In the genomic region with DNA sequence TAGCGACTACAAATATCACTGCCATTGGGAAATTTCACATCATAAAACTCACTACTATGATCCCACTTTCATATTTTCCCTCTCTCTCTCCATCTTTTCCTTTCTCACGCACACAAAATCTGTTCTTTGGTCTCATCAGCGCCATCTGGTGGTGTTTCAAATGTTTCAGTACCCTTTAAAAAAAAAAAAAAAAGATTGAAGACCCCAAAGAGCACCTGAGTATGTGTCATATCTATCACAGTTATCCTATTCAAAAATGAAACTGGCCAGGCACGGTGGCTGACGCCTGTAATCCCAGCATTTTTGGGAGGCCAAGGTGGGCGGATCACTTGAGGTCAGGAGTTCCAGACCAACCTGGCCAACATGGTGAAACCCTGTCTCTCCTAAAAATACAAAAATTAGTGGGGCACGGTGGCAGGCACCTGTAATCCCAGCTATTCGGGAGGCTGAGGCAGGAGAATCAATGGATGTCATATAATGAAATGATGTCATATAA, we compare ENCODE assay signal across 8 cellular contexts.
DNase-seq lines count a peak whose midpoint lies in the region; ATAC-seq and TF ChIP-seq lines count a peak whose summit lies in the region.

No MANE protein-coding gene starts in this region.

- ATAC-seq in stimulated activated memory B cell treated with anti-CD40 and anti-IgM and Interleukin-4, amounts not matched to agents 10 μg/mL and 1 μg/mL and 100 μg/mL, for 72 hours, result no peak
- no peak for ATAC-seq in GM21526 (IDR thresholded peaks at IDR 0.05; ENCODE audit: low FRiP score, unreplicated experiment)

- H3K27ac ChIP-seq in VCaP, result no peak overlapping the region

- peak overlapping the region; percentile 1 for H3K27ac Mint-ChIP-seq in chondrocyte (ENCODE audit: unreplicated experiment)
- H3K27ac Mint-ChIP-seq in stimulated activated memory B cell treated with anti-CD40 and anti-IgM and Interleukin-4, amounts not matched to agents 10 μg/mL and 1 μg/mL and 100 μg/mL, for 72 hours, result peak overlapping the region; percentile 46

- no peaks in the 10 kb centered on the region for H3K9me3 Mint-ChIP-seq in chondrocyte (ENCODE audit: low read depth)
- H3K9me3 Mint-ChIP-seq in stimulated activated memory B cell treated with anti-CD40 and anti-IgM and Interleukin-4, amounts not matched to agents 10 μg/mL and 1 μg/mL and 100 μg/mL, for 72 hours, result no peaks in the 10 kb centered on the region

- H3K36me3 Mint-ChIP-seq in chondrocyte (ENCODE audit: low read depth), result no peaks in the 10 kb centered on the region
- H3K36me3 Mint-ChIP-seq in stimulated activated memory B cell treated with anti-CD40 and anti-IgM and Interleukin-4, amounts not matched to agents 10 μg/mL and 1 μg/mL and 100 μg/mL, for 72 hours, result no peaks in the 10 kb centered on the region

- DNase-seq in activated effector memory CD4-positive, alpha-beta T cell treated with anti-CD3 and anti-CD28 coated beads, Interleukin-2, amount 50 U/mL, for 16 hours, result peak; percentile 66
- DNase-seq in activated effector memory CD4-positive, alpha-beta T cell treated with Interleukin-2 at 50 U/mL for 16 hours, result no peak
- DNase-seq in NCI-H187 treated with DMSO at 0.1 percent for 48 hours (lab: John Stamatoyannopoulos, UW), result peak; percentile 10
- no peak for DNase-seq in chondrocyte (ENCODE audit: low spot score)
- DNase-seq in lung microvascular endothelial cell (ENCODE audit: low read depth in 2 of 2), result peak; percentile 59 to 82

- peak; percentile 80 for TF ChIP-seq CTCF in VCaP (conservative IDR thresholded peaks at IDR 0.05)
- peak; percentile 97 for TF ChIP-seq CTCF in chondrocyte (IDR thresholded peaks at IDR 0.05)

- peaks cover 16% of the 10 kb centered on the region for H3K4me1 Mint-ChIP-seq in chondrocyte (ENCODE audit: low read depth)
- H3K4me1 Mint-ChIP-seq in stimulated activated memory B cell treated with anti-CD40 and anti-IgM and Interleukin-4, amounts not matched to agents 10 μg/mL and 1 μg/mL and 100 μg/mL, for 72 hours, result peaks cover 25% of the 10 kb centered on the region

- peaks cover 27% of the 10 kb centered on the region for H3K27me3 Mint-ChIP-seq in chondrocyte (ENCODE audit: low read depth)
- H3K27me3 Mint-ChIP-seq in stimulated activated memory B cell treated with anti-CD40 and anti-IgM and Interleukin-4, amounts not matched to agents 10 μg/mL and 1 μg/mL and 100 μg/mL, for 72 hours, result no peaks in the 10 kb centered on the region

- no peak overlapping the region for H3K4me3 Mint-ChIP-seq in chondrocyte (ENCODE audit: unreplicated experiment)
- H3K4me3 Mint-ChIP-seq in stimulated activated memory B cell treated with anti-CD40 and anti-IgM and Interleukin-4, amounts not matched to agents 10 μg/mL and 1 μg/mL and 100 μg/mL, for 72 hours, result no peak overlapping the region

Comparison
In these comparisons a context has a peak if more than half of its experiments do, and no peak if none do; other contexts are left out.
1. DNase-seq: peak in activated effector memory CD4-positive, alpha-beta T cell treated with anti-CD3 and anti-CD28 coated beads, Interleukin-2, amount 50 U/mL, for 16 hours (single experiment), NCI-H187 treated with DMSO at 0.1 percent for 48 hours (single experiment) and lung microvascular endothelial cell (2 of 2); none in activated effector memory CD4-positive, alpha-beta T cell treated with Interleukin-2 at 50 U/mL for 16 hours (single experiment) and chondrocyte (single experiment).